In the genomic region with DNA sequence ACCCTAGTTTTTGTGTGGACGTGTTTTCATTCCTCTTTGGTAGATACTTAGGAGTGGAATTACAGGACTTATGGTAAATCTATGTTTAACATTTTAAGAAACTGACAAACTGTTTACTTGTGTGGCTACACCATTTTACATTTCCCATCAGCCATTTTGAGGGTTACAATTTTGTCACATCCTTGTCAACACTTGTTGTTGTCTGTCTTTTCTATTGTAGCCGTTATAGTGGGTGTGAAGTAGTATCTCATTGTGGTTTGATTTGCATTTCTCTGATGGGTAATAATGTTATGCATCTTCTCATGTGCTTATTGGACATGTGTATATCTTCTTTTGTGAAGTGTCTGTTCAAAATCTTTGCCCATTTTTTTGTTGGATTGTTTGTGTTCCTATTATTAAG, we compare ENCODE assay signal across 22 cellular contexts.
"Had no signal": no experiment of that assay in that cellular context is flagged by ENCODE, and none has a peak within 500 bp of the region (broad histone marks: within the 10 kb centered on the region; RNA-seq: fewer than 3 reads in every experiment).

No MANE protein-coding gene starts in this region.

- H3K9me3 ChIP-seq: Peyer's patch, SJCRH30 had no signal

- H3K4me1 ChIP-seq: SJCRH30 had no signal

- H3K27ac ChIP-seq: PC-9, Peyer's patch, SJCRH30 had no signal

- H3K27me3 Mint-ChIP-seq: IgD-negative memory B cell had no signal

- H2AFZ ChIP-seq: PC-9 had no signal

- H3K4me3 ChIP-seq: PC-9, Peyer's patch, SJCRH30 had no signal

- DNase-seq: KBM-7, MM.1S, NCI-H1092 treated with DMSO at 0.1 percent for 48 hours, NCI-H1436, NCI-H187, NCI-H2029, NCI-H2081 treated with DMSO at 0.1 percent for 48 hours, NCI-H2171, NCI-H226, NCI-H446, NCI-H510A, NCI-H524 treated with DMSO at 0.1 percent for 48 hours, NCI-H69, NCI-H774, OCI-M1, PC-9, Peyer's patch, SHP77 treated with DMSO at 0.1 percent for 48 hours, SJCRH30 had no signal

- H3K36me3 ChIP-seq: Peyer's patch, SJCRH30 had no signal

- H3K27me3 ChIP-seq: Peyer's patch, SJCRH30 had no signal

- H3K27ac Mint-ChIP-seq: IgD-negative memory B cell had no signal

- ATAC-seq: Right ventricle myocardium inferior, SK-N-SH treated with all-trans-retinoic acid at 6 μM for 48 hours had no signal

- H3K9me3 Mint-ChIP-seq: IgD-negative memory B cell had no signal

- H3K4me2 ChIP-seq: PC-9 had no signal
